Comparison of ENCODE assay signal across 22 cellular contexts in the genomic region with DNA sequence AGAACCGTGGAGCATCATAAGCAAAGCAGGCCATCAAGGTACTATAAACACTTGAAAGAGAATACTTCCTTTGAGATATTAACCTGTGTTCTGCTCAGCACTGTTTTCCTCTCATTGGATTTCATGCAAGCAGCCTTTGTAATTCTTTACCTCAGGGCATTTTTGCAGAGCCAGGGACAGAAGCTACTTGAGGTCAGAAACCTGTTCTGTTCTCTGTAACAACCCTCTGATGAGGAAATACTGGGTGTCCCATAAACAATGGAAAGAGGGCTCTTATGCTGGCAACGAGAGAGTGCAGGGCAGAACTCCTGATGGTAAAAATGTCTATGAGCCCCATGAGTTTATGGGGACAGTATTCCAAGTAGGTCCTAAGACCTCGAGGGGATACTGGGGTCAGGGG.
"Had no signal": no experiment of that assay in that cellular context is flagged by ENCODE, and none has a peak within 500 bp of the region (broad histone marks: within the 10 kb centered on the region; RNA-seq: fewer than 3 reads in every experiment).

No MANE protein-coding gene starts in this region.

- H3K36me3 ChIP-seq: cardiac muscle cell, lower lobe of right lung, neutrophil, tibial nerve, WERI-Rb-1 had no signal

- H3K27me3 Mint-ChIP-seq: dendritic cell treated with granulocyte-macrophage colony-stimulating factor and Interleukin-4, amounts not matched to agents 40 ng/mL and 50 ng/mL, for 4 days had no signal

- H3K27me3 ChIP-seq: cardiac muscle cell, foreskin keratinocyte, neutrophil, tibial nerve had no signal

- FAIRE-seq: endothelial cell of umbilical vein, keratinocyte, urothelium cell line had no signal

- H3K4me1 ChIP-seq: lower lobe of right lung, tibial nerve had no signal

- ATAC-seq: foreskin keratinocyte, lower lobe of right lung, natural killer cell had no signal

- H3K4me3 ChIP-seq: cardiac muscle cell, lower lobe of right lung, tibial nerve had no signal

- H3K27ac Mint-ChIP-seq: activated CD4-positive, alpha-beta memory T cell treated with anti-CD3 and anti-CD28 coated beads for 36 hours; activated naive CD8-positive, alpha-beta T cell; activated T-helper 1 cell treated with anti-CD3 and anti-CD28 coated beads, Interleukin-12 subunit alpha, Interleukin-12 subunit beta, Interleukin-2, Interleukin-4 antibody, amounts not matched to agents 30 ng/mL and 10 ng/mL and 1 ng/mL, durations not matched to agents 14 hours and 24 hours and 36 hours; dendritic cell treated with granulocyte-macrophage colony-stimulating factor and Interleukin-4, amounts not matched to agents 40 ng/mL and 50 ng/mL, for 4 days; natural killer cell had no signal

- DNase-seq: activated CD4-positive, alpha-beta memory T cell treated with anti-CD3 and anti-CD28 coated beads for 36 hours; activated CD4-positive, alpha-beta T cell treated with anti-CD3 and anti-CD28 coated beads for 1 hour; activated gamma-delta T cell treated with Interleukin-2 at 50 U/mL for 16 hours; activated T-cell treated with anti-CD3 and anti-CD28 coated beads for 4 hours; effector CD8-positive, alpha-beta T cell; foreskin keratinocyte; glutamatergic neuron; hippocampal formation; lower lobe of right lung; natural killer cell; stimulated activated naive CD4-positive, alpha-beta T cell treated with Interleukin-2 at 50 U/mL for 16 hours; substantia nigra had no signal

- H3K9me3 Mint-ChIP-seq: activated CD4-positive, alpha-beta memory T cell treated with anti-CD3 and anti-CD28 coated beads for 36 hours; activated T-helper 1 cell treated with anti-CD3 and anti-CD28 coated beads, Interleukin-12 subunit alpha, Interleukin-12 subunit beta, Interleukin-2, Interleukin-4 antibody, amounts not matched to agents 30 ng/mL and 10 ng/mL and 1 ng/mL, durations not matched to agents 14 hours and 24 hours and 36 hours; dendritic cell treated with granulocyte-macrophage colony-stimulating factor and Interleukin-4, amounts not matched to agents 40 ng/mL and 50 ng/mL, for 4 days; natural killer cell had no signal

- H3K27ac ChIP-seq: cardiac muscle cell, foreskin keratinocyte, lower lobe of right lung, neutrophil, tibial nerve, WERI-Rb-1 had no signal

- H3K4me3 Mint-ChIP-seq: activated CD4-positive, alpha-beta memory T cell treated with anti-CD3 and anti-CD28 coated beads for 36 hours; activated naive CD8-positive, alpha-beta T cell; activated T-helper 1 cell treated with anti-CD3 and anti-CD28 coated beads, Interleukin-12 subunit alpha, Interleukin-12 subunit beta, Interleukin-2, Interleukin-4 antibody, amounts not matched to agents 30 ng/mL and 10 ng/mL and 1 ng/mL, durations not matched to agents 14 hours and 24 hours and 36 hours; dendritic cell treated with granulocyte-macrophage colony-stimulating factor and Interleukin-4, amounts not matched to agents 40 ng/mL and 50 ng/mL, for 4 days; natural killer cell had no signal

- H3K36me3 Mint-ChIP-seq: activated CD4-positive, alpha-beta memory T cell treated with anti-CD3 and anti-CD28 coated beads for 36 hours; activated naive CD8-positive, alpha-beta T cell; natural killer cell had no signal

- H3K4me1 Mint-ChIP-seq: natural killer cell had no signal
